Comparison of ENCODE assay signal across 26 cellular contexts in the genomic region with DNA sequence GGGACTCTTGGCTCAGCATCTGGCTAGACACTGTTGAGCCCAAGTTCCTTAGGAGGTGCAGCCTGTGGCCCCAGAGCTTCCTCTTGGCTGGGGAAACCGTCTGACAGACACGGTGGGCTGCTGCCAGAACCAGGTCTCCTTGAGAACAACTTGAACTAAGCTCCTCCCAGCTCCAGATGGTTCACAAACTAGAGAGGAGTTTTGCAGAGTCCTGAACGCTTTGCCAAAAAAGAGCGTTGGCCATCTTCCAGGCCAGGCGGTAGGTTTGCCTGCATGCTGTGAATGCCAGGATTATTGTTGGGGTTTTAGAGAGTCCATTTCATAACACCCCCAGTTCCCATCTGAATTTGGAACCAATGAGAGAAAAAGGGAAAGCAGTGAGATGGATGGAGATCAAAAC.
DNase-seq lines count a peak whose midpoint lies in the region; ATAC-seq, FAIRE-seq and TF ChIP-seq lines count a peak whose summit lies in the region.
"Had no signal": no experiment of that assay in that cellular context is flagged by ENCODE, and none has a peak within 500 bp of the region (broad histone marks: within the 10 kb centered on the region; RNA-seq: fewer than 3 reads in every experiment).

No MANE protein-coding gene starts in this region.

- peak; percentile 22 for ATAC-seq in naive thymus-derived CD4-positive, alpha-beta T cell
- ATAC-seq: natural killer cell treated with Interleukin-12 subunit alpha and Interleukin-12 subunit beta and Interleukin-15 and Interleukin-18, amount 100 ng/mL, for 72 hours; T-cell had no signal

- intact Hi-C loops in A673 (cut with micrococcal nuclease; ENCODE audit: unreplicated experiment): no loop called here
- intact Hi-C loops in naive thymus-derived CD4-positive, alpha-beta T cell (cut with micrococcal nuclease): no loop called here

- peaks cover 12 to 19% (median 12%) of the 10 kb centered on the region in 5 donors for H3K27me3 Mint-ChIP-seq in naive thymus-derived CD4-positive, alpha-beta T cell

- H3K27me3 ChIP-seq in A673 (replicated peaks; ENCODE audit: insufficient read depth, low read depth, low read length, poor library complexity) (no peaks in the 10 kb centered on the region), H7 (ENCODE audit: control insufficient read depth, insufficient read depth, low read length) (no peaks in the 10 kb centered on the region), Karpas-422 (ENCODE audit: low read length) (no peaks in the 10 kb centered on the region)
- no peaks in the 10 kb centered on the region for H3K27me3 ChIP-seq in naive thymus-derived CD4-positive, alpha-beta T cell (ENCODE audit: control insufficient read depth in 2 of 2, insufficient read depth in 2 of 2, low read length in 2 of 2)
- H3K27me3 ChIP-seq: uterus had no signal

- no peak overlapping the region for H3K4me3 Mint-ChIP-seq in naive thymus-derived CD4-positive, alpha-beta T cell
- H3K4me3 Mint-ChIP-seq: natural killer cell treated with Interleukin-12 subunit alpha and Interleukin-12 subunit beta and Interleukin-15 and Interleukin-18, amount 100 ng/mL, for 72 hours; T-cell had no signal

- no peak overlapping the region for H3K9ac ChIP-seq in Karpas-422 (ENCODE audit: low read length)
- H3K9ac ChIP-seq: KMS-11, parathyroid adenoma had no signal

- POLR2A ChIA-PET in A673 (lab: Charles Lee; ENCODE audit: low non-redundant PET): no interaction called here
- POLR2A ChIA-PET in naive thymus-derived CD4-positive, alpha-beta T cell (lab: Charles Lee): no interaction called here

- DNase-seq in A673 (ENCODE audit: low spot score): peak; percentile 8
- DNase-seq in Kasumi-1 (lab: John Stamatoyannopoulos, UW): peak; percentile 12 to 36
- DNase-seq in anterior cingulate cortex (lab: John Stamatoyannopoulos, UW): peak in 40 of 58 donors; percentile 1 to 75 (median 20)
- DNase-seq in naive thymus-derived CD4-positive, alpha-beta T cell: no peak
- no peak for DNase-seq in H7
- DNase-seq in RCC 7860 (ENCODE audit: low spot score): no peak
- no peak for DNase-seq in Karpas-422
- no peak for DNase-seq in GOT3 (lab: John Stamatoyannopoulos, UW)
- DNase-seq: activated CD4-positive, CD25-positive, alpha-beta regulatory T cell treated with anti-CD3 and anti-CD28 coated beads, Interleukin-2, amount 50 U/mL, for 72 hours; activated gamma-delta T cell treated with Interleukin-2 at 50 U/mL for 16 hours; activated T-cell treated with anti-CD3 and anti-CD28 coated beads, Interleukin-2, amount 50 U/mL, for 1 hour; Calu3; cortex of kidney; glutamatergic neuron; left cardiac atrium; NCI-H2029 treated with DMSO at 0.1 percent for 48 hours; OCI-M1; SHP77 treated with DMSO at 0.1 percent for 48 hours; T-cell; uterus had no signal

- no peaks in the 10 kb centered on the region for H3K4me1 ChIP-seq in A673 (ENCODE audit: insufficient read depth, low read length, poor library complexity, severe bottlenecking)
- H3K4me1 ChIP-seq in naive thymus-derived CD4-positive, alpha-beta T cell (ENCODE audit: control insufficient read depth in 2 of 2, insufficient read depth in 2 of 2, low read length in 2 of 2): no peaks in the 10 kb centered on the region
- H3K4me1 ChIP-seq in Karpas-422 (ENCODE audit: low read length): no peaks in the 10 kb centered on the region
- H3K4me1 ChIP-seq: parathyroid adenoma, uterus had no signal

- H3K27ac ChIP-seq in A673 (ENCODE audit: low read depth, low read length, poor library complexity, severe bottlenecking) (no peak overlapping the region), Karpas-422 (ENCODE audit: low read length) (no peak overlapping the region)
- H3K27ac ChIP-seq in naive thymus-derived CD4-positive, alpha-beta T cell (ENCODE audit: low read depth, low read length): no peak overlapping the region
- H3K27ac ChIP-seq: C4-2B, KMS-11, parathyroid adenoma, uterus had no signal

- no peak overlapping the region for H3K4me2 ChIP-seq in Karpas-422 (ENCODE audit: low read depth, low read length, poor library complexity, severe bottlenecking)
- H3K4me2 ChIP-seq: KMS-11 had no signal

- H3K27ac Mint-ChIP-seq in naive thymus-derived CD4-positive, alpha-beta T cell: no peak overlapping the region
- H3K27ac Mint-ChIP-seq: natural killer cell treated with Interleukin-12 subunit alpha and Interleukin-12 subunit beta and Interleukin-15 and Interleukin-18, amount 100 ng/mL, for 72 hours; T-cell had no signal

- no peaks in the 10 kb centered on the region for H3K9me3 ChIP-seq in A673 (ENCODE audit: low read depth, low read length, poor library complexity, severe bottlenecking)
- H3K9me3 ChIP-seq in naive thymus-derived CD4-positive, alpha-beta T cell (ENCODE audit: control insufficient read depth in 2 of 3, low read length in 3 of 3): no peaks in the 10 kb centered on the region
- no peaks in the 10 kb centered on the region for H3K9me3 ChIP-seq in Karpas-422 (ENCODE audit: low read length)
- H3K9me3 ChIP-seq: uterus had no signal

- CTCF ChIA-PET in A673 (lab: Charles Lee): interaction anchor here (0.6 kb wide), 1 partner anchor 336 kb away, joined by 14 read pairs; no protein-coding TSS in a partner anchor
- CTCF ChIA-PET in naive thymus-derived CD4-positive, alpha-beta T cell (lab: Charles Lee): no interaction called here

- TF ChIP-seq CTCF in A673 (conservative IDR thresholded peaks at IDR 0.05; ENCODE audit: low read depth, low read length): no peak

- H3K4me3 ChIP-seq in A673 (ENCODE audit: low read depth, low read length, poor library complexity, severe bottlenecking) (no peak overlapping the region), H7 (ENCODE audit: insufficient read depth, low read depth, low read length) (no peak overlapping the region), Karpas-422 (ENCODE audit: low read length) (no peak overlapping the region)
- no peak overlapping the region for H3K4me3 ChIP-seq in naive thymus-derived CD4-positive, alpha-beta T cell (ENCODE audit: low read length)
- H3K4me3 ChIP-seq: uterus had no signal

- no peaks in the 10 kb centered on the region for H3K36me3 Mint-ChIP-seq in naive thymus-derived CD4-positive, alpha-beta T cell
- H3K36me3 Mint-ChIP-seq: natural killer cell treated with Interleukin-12 subunit alpha and Interleukin-12 subunit beta and Interleukin-15 and Interleukin-18, amount 100 ng/mL, for 72 hours; T-cell had no signal

- BruUV-seq in A673 (replicated peaks; lab: Mats Ljungman, UMichigan): no TSS peak

- H3K36me3 ChIP-seq in A673 (ENCODE audit: insufficient read depth, low read length, poor library complexity, severe bottlenecking): no peaks in the 10 kb centered on the region
- H3K36me3 ChIP-seq in naive thymus-derived CD4-positive, alpha-beta T cell (ENCODE audit: control insufficient read depth in 2 of 3, insufficient read depth in 3 of 3, low read length in 3 of 3): no peaks in the 10 kb centered on the region
- no peaks in the 10 kb centered on the region for H3K36me3 ChIP-seq in H7 (replicated peaks; ENCODE audit: control insufficient read depth, insufficient read depth, low read length)
- H3K36me3 ChIP-seq in Karpas-422 (ENCODE audit: insufficient read depth, low read length): no peaks in the 10 kb centered on the region
- H3K36me3 ChIP-seq: uterus had no signal

- no peak overlapping the region for H2AFZ ChIP-seq in Karpas-422 (ENCODE audit: low read length)
- H2AFZ ChIP-seq: parathyroid adenoma had no signal

- no peaks in the 10 kb centered on the region for H3K79me2 ChIP-seq in Karpas-422 (ENCODE audit: low read length)
- H3K79me2 ChIP-seq: parathyroid adenoma had no signal

- H3K9me3 Mint-ChIP-seq in naive thymus-derived CD4-positive, alpha-beta T cell: peaks cover 0 to 6% (median 0%) of the 10 kb centered on the region in 11 donors
- H3K9me3 Mint-ChIP-seq: natural killer cell treated with Interleukin-12 subunit alpha and Interleukin-12 subunit beta and Interleukin-15 and Interleukin-18, amount 100 ng/mL, for 72 hours; T-cell had no signal

- H4K20me1 ChIP-seq in Karpas-422 (ENCODE audit: insufficient read depth, low read depth, low read length): no peaks in the 10 kb centered on the region

- FAIRE-seq in RCC 7860 (lab: Jason Lieb, UNC): no peak
- FAIRE-seq: bronchial epithelial cell, endometrium had no signal

- no peaks in the 10 kb centered on the region for H3K9me2 ChIP-seq in Karpas-422 (replicated peaks; ENCODE audit: insufficient read depth, low read length)

- H3K4me1 Mint-ChIP-seq in naive thymus-derived CD4-positive, alpha-beta T cell: no peaks in the 10 kb centered on the region
- H3K4me1 Mint-ChIP-seq: T-cell had no signal

Comparison
In these comparisons a context has a peak if more than half of its experiments do, and no peak if none do; other contexts are left out.
1. DNase-seq: peak in A673 (single experiment), Kasumi-1 (2 of 2) and anterior cingulate cortex (40 of 58); none in naive thymus-derived CD4-positive, alpha-beta T cell (0 of 9), H7 (single experiment), RCC 7860 (single experiment), Karpas-422 (single experiment) and GOT3 (single experiment).